ENCODE assay signal across 18 cellular contexts in the genomic region with DNA sequence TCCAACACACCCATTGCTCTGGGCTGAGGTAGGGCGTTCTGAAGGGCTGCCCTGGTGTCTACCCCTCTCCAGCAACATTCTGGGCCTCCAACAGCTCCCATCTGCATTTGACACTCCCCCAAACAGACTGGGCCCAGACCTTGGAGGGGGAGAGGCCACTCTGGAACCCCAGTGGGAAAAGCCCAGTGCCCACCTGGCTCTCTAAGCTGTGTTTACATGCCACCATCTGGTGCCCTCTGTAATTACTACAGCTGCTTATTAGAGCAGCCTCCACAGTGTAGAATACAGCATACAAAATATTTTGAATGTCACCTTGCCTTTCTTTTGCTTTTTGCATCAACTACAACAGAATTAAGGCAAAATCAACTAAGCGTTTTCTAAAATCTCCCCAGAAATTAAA. TPM values are rescaled to one million over a fixed set of nuclear protein-coding genes. Genes with fewer than 3 reads are reported as not detected.
A peak's percentile ranks its signal among the peaks of the same experiment; 100 is the strongest.
DNase-seq lines count a peak whose midpoint lies in the region; ATAC-seq and TF ChIP-seq lines count a peak whose summit lies in the region.
"Had no signal": no experiment of that assay in that cellular context is flagged by ENCODE, and none has a peak within 500 bp of the region (broad histone marks: within the 10 kb centered on the region; RNA-seq: fewer than 3 reads in every experiment).

No MANE protein-coding gene starts in this region.

- no peak for TF ChIP-seq CTCF in HCT116 (IDR thresholded peaks at IDR 0.05 in 2 of 3, conservative IDR thresholded peaks at IDR 0.05 in 1 of 3; ENCODE audit: borderline replicate concordance in 1 of 3, insufficient read depth in 1 of 3, low read depth in 2 of 3, low read length in 2 of 3)

- H3K4me3 Mint-ChIP-seq in CD4-positive, CD25-positive, alpha-beta regulatory T cell = peak overlapping the region in 2 of 4 donors; percentile 57 to 69
- no peak overlapping the region for H3K4me3 Mint-ChIP-seq in activated naive CD8-positive, alpha-beta T cell treated with anti-CD3 and anti-CD28 coated beads for 36 hours
- H3K4me3 Mint-ChIP-seq in immature natural killer cell = no peak overlapping the region
- H3K4me3 Mint-ChIP-seq: stimulated activated naive B cell treated with anti-CD40 and anti-IgM and Interleukin-4, amounts not matched to agents 10 μg/mL and 1 μg/mL and 100 μg/mL, for 72 hours had no signal

- no peaks in the 10 kb centered on the region for H3K27me3 ChIP-seq in CD4-positive, CD25-positive, alpha-beta regulatory T cell (ENCODE audit: control insufficient read depth, insufficient read depth, low read length)
- H3K27me3 ChIP-seq in HCT116 (ENCODE audit: insufficient read depth, low read length) = no peaks in the 10 kb centered on the region
- H3K27me3 ChIP-seq: adrenal gland, right atrium auricular region had no signal

- no TSS peak for BruUV-seq in HCT116 (replicated peaks; lab: Mats Ljungman, UMichigan)

- no peaks in the 10 kb centered on the region for H3K27me3 Mint-ChIP-seq in CD4-positive, CD25-positive, alpha-beta regulatory T cell
- H3K27me3 Mint-ChIP-seq in activated naive CD8-positive, alpha-beta T cell treated with anti-CD3 and anti-CD28 coated beads for 36 hours = no peaks in the 10 kb centered on the region
- peaks cover 0 to 9% (median 8%) of the 10 kb centered on the region in 3 donors for H3K27me3 Mint-ChIP-seq in immature natural killer cell (ENCODE audit: low read depth in 3 of 3)

- H3K9me3 Mint-ChIP-seq in CD4-positive, CD25-positive, alpha-beta regulatory T cell = no peaks in the 10 kb centered on the region
- H3K9me3 Mint-ChIP-seq in activated naive CD8-positive, alpha-beta T cell treated with anti-CD3 and anti-CD28 coated beads for 36 hours = no peaks in the 10 kb centered on the region
- no peaks in the 10 kb centered on the region for H3K9me3 Mint-ChIP-seq in immature natural killer cell

- H4K20me1 ChIP-seq in HCT116 (ENCODE audit: insufficient read depth) = no peaks in the 10 kb centered on the region

- peak overlapping the region; percentile 80 for H3K27ac ChIP-seq in CD4-positive, CD25-positive, alpha-beta regulatory T cell (ENCODE audit: insufficient read depth, low read length, poor library complexity, severe bottlenecking)
- no peak overlapping the region for H3K27ac ChIP-seq in HCT116 (ENCODE audit: low read depth, low read length)
- H3K27ac ChIP-seq: right atrium auricular region had no signal

- H3K4me3 ChIP-seq in CD4-positive, CD25-positive, alpha-beta regulatory T cell (ENCODE audit: low read depth, low read length) = no peak overlapping the region
- no peak overlapping the region for H3K4me3 ChIP-seq in HCT116 (replicated peaks in 1 of 2; ENCODE audit: low read depth in 1 of 2, low read length in 2 of 2)
- H3K4me3 ChIP-seq: adrenal gland, K562, right atrium auricular region had no signal

- peaks cover 6 to 36% (median 24%) of the 10 kb centered on the region in 4 donors for H3K4me1 Mint-ChIP-seq in CD4-positive, CD25-positive, alpha-beta regulatory T cell
- H3K4me1 Mint-ChIP-seq in activated naive CD8-positive, alpha-beta T cell treated with anti-CD3 and anti-CD28 coated beads for 36 hours = peaks cover 21% of the 10 kb centered on the region
- H3K4me1 Mint-ChIP-seq in immature natural killer cell = peaks cover 18% of the 10 kb centered on the region in 2 donors

- RAD21 ChIA-PET in HCT116 (lab: Charles Lee; ENCODE audit: low non-redundant PET in 1 of 2, low total read pairs in 2 of 2, uncharacterized antibody in 2 of 2, unreplicated experiment in 2 of 2) = no interaction called here

- H3K4me1 ChIP-seq in CD4-positive, CD25-positive, alpha-beta regulatory T cell (ENCODE audit: control insufficient read depth, insufficient read depth, low read length, poor library complexity, severe bottlenecking) = peaks cover 19% of the 10 kb centered on the region
- no peaks in the 10 kb centered on the region for H3K4me1 ChIP-seq in HCT116 (ENCODE audit: control insufficient read depth in 1 of 2, insufficient read depth in 2 of 2, low read length in 2 of 2)
- H3K4me1 ChIP-seq: adrenal gland, right atrium auricular region had no signal

- peak overlapping the region; percentile 96 to 98 (median 97) for H3K27ac Mint-ChIP-seq in CD4-positive, CD25-positive, alpha-beta regulatory T cell
- peak overlapping the region; percentile 86 for H3K27ac Mint-ChIP-seq in activated naive CD8-positive, alpha-beta T cell treated with anti-CD3 and anti-CD28 coated beads for 36 hours
- H3K27ac Mint-ChIP-seq in immature natural killer cell = peak overlapping the region in 3 of 6 donors; percentile 62 to 90 (median 88)

- no peak for DNase-seq in CD4-positive, CD25-positive, alpha-beta regulatory T cell
- DNase-seq in HCT116 (ENCODE audit: low read depth, low spot score) = no peak
- peak; percentile 98 for DNase-seq in NCI-H69 (lab: John Stamatoyannopoulos, UW)
- DNase-seq in activated naive CD8-positive, alpha-beta T cell treated with anti-CD3 and anti-CD28 coated beads for 36 hours = no peak
- no peak for DNase-seq in immature natural killer cell
- DNase-seq: adrenal gland; cerebellar nuclear complex; head of caudate nucleus; left colon; NCI-H2029; PC-3; stimulated activated CD4-positive, alpha-beta T cell treated with anti-CD3 and anti-CD28 coated beads, Interleukin-4, amount 100 ng/mL, for 24 hours; stimulated activated naive B cell treated with anti-CD40 and anti-IgM and Interleukin-4, amounts not matched to agents 10 μg/mL and 1 μg/mL and 100 μg/mL, for 72 hours had no signal

- no peaks in the 10 kb centered on the region for H3K9me3 ChIP-seq in CD4-positive, CD25-positive, alpha-beta regulatory T cell (ENCODE audit: control insufficient read depth in 2 of 2, low read length in 2 of 2)
- H3K9me3 ChIP-seq in HCT116 (ENCODE audit: control insufficient read depth in 1 of 2, insufficient read depth in 1 of 2, low read depth in 1 of 2, low read length in 2 of 2) = no peaks in the 10 kb centered on the region
- H3K9me3 ChIP-seq: adrenal gland, right atrium auricular region had no signal

- H3K4me2 ChIP-seq in HCT116 (ENCODE audit: low read length) = no peak overlapping the region

- H3K36me3 ChIP-seq in CD4-positive, CD25-positive, alpha-beta regulatory T cell (ENCODE audit: control insufficient read depth, insufficient read depth, low read length) = no peaks in the 10 kb centered on the region
- no peaks in the 10 kb centered on the region for H3K36me3 ChIP-seq in HCT116 (ENCODE audit: control insufficient read depth in 1 of 2, insufficient read depth in 2 of 2, low read length in 2 of 2)
- H3K36me3 ChIP-seq: adrenal gland, right atrium auricular region had no signal

- no peak overlapping the region for H3K9ac ChIP-seq in HCT116 (ENCODE audit: low read length)

- H3K9me2 ChIP-seq in HCT116 (ENCODE audit: insufficient read depth) = no peaks in the 10 kb centered on the region

- no peak for TF ChIP-seq POLR2A in HCT116 (IDR thresholded peaks at IDR 0.05; ENCODE audit: borderline replicate concordance, extremely low read depth, insufficient read depth, insufficient read length)

- POLR2A ChIA-PET in HCT116 (lab: Charles Lee) = no interaction called here

- 0 out of 2 replicates have a peak, but pooled peaks have one; percentile 4 for TF ChIP-seq RAD21 in HCT116 (IDR thresholded peaks at IDR 0.05; ENCODE audit: low read depth)

- intact Hi-C loops in HCT116 (cut with micrococcal nuclease) = no loop called here

- H3K36me3 Mint-ChIP-seq in CD4-positive, CD25-positive, alpha-beta regulatory T cell = peaks cover 14% of the 10 kb centered on the region
- peaks cover 2% of the 10 kb centered on the region for H3K36me3 Mint-ChIP-seq in activated naive CD8-positive, alpha-beta T cell treated with anti-CD3 and anti-CD28 coated beads for 36 hours
- H3K36me3 Mint-ChIP-seq in immature natural killer cell = peaks cover 0 to 4% (median 3%) of the 10 kb centered on the region in 3 donors

- H3K79me2 ChIP-seq in HCT116 (ENCODE audit: insufficient read depth, low read length) = no peaks in the 10 kb centered on the region

- no peak for ATAC-seq in CD4-positive, CD25-positive, alpha-beta regulatory T cell (ENCODE audit: low read depth in 2 of 2)
- ATAC-seq in HCT116 (no peak), GM19035 (IDR thresholded peaks at IDR 0.05; ENCODE audit: unreplicated experiment) (no peak), HG02678 (IDR thresholded peaks at IDR 0.05; ENCODE audit: unreplicated experiment) (no peak), HG03196 (IDR thresholded peaks at IDR 0.05; ENCODE audit: unreplicated experiment) (no peak)
- ATAC-seq: K562; left colon; PC-3; stimulated activated naive B cell treated with anti-CD40 and anti-IgM and Interleukin-4, amounts not matched to agents 10 μg/mL and 1 μg/mL and 100 μg/mL, for 72 hours had no signal

- H2AFZ ChIP-seq in HCT116 (ENCODE audit: low read depth, low read length, poor library complexity, severe bottlenecking) = no peak overlapping the region

- CTCF ChIA-PET in HCT116 (lab: Charles Lee) = no interaction called here

TF ChIP-seq in HCT116, 20 proteins besides CTCF, POLR2A, EP300 and RAD21 (continues in another document):
- TF ChIP-seq JUND (IDR thresholded peaks at IDR 0.05) (no peak), ELF1 (IDR thresholded peaks at IDR 0.05; ENCODE audit: borderline replicate concordance, low read depth) (no peak), CBX3 (IDR thresholded peaks at IDR 0.05; ENCODE audit: low read depth) (no peak), POLR2AphosphoS5 (IDR thresholded peaks at IDR 0.05; ENCODE audit: low read depth, low read length) (no peak)
- TF ChIP-seq, protein P1, sequence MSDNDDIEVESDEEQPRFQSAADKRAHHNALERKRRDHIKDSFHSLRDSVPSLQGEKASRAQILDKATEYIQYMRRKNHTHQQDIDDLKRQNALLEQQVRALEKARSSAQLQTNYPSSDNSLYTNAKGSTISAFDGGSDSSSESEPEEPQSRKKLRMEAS (IDR thresholded peaks at IDR 0.05) = no peak

RNA-seq across cellular contexts. Expression of a gene that starts 35.8 kb away (rescaled TPM):
- total RNA-seq in CD4-positive, CD25-positive, alpha-beta regulatory T cell = 53.7 TPM
- polyA plus RNA-seq in CD4-positive, CD25-positive, alpha-beta regulatory T cell = 100 to 1,000 TPM in 3 of 4 donors, 10 to 100 TPM in 1; 98.7 to 124 (median 113) TPM
- total RNA-seq in HCT116 (2021; ENCODE audit: unreplicated experiment) = 77.8 TPM
- polyA plus RNA-seq in HCT116 (2012) = 25.4 and 35.6 TPM in 2 replicates
- total RNA-seq in activated naive CD8-positive, alpha-beta T cell treated with anti-CD3 and anti-CD28 coated beads for 36 hours = 10 to 100 TPM; 61.8 to 62.4 TPM
- 100 to 1,000 TPM in 1 of 3 donors, 10 to 100 TPM in 2; 57.5 to 109 (median 83.0) TPM for polyA plus RNA-seq in immature natural killer cell
